ENCODE assay signal across 8 cellular contexts in the genomic region with DNA sequence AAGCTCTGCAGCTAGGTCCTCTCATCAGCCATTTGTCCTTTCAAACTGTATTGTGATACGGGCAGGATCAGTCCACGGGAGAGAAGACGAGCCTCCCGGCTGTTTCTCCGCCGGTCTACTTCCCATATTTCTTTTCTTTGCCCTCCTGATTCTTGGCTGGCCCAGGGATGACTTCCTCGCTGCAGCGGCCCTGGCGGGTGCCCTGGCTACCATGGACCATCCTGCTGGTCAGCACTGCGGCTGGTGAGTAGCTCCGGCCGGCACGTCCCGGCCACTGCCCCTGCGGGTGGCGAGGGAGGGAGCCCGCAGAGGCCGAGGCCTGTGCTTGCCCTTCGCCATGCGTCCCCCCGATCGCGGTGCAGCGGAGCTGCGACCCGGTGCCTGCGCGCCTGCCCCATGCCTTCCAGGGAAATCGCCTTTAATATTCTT. TPM values are rescaled to one million over a fixed set of nuclear protein-coding genes. Genes with fewer than 3 reads are reported as not detected.
DNase-seq lines count a peak whose midpoint lies in the region; ATAC-seq, FAIRE-seq and TF ChIP-seq lines count a peak whose summit lies in the region.

No MANE protein-coding gene starts in this region.

- BruUV-seq in mammary epithelial cell (replicated peaks; lab: Mats Ljungman, UMichigan) = no TSS peak

- dilution Hi-C loops in mammary epithelial cell (cut with HindIII; ENCODE audit: low sequenced_read_pairs) (no loop called here), keratinocyte (cut with MboI; ENCODE audit: extremely low pct_ligation_motif_present, low sequenced_read_pairs) (no loop called here)

- H3K79me2 ChIP-seq in mammary epithelial cell (ENCODE audit: insufficient read depth, low read length) = peaks cover 78% of the 10 kb centered on the region
- H3K79me2 ChIP-seq in keratinocyte (ENCODE audit: control insufficient read depth, insufficient read depth, low read length) = peaks cover 60% of the 10 kb centered on the region

- H3K27ac ChIP-seq in mammary epithelial cell (ENCODE audit: insufficient read depth, low read depth, low read length) (peak overlapping the region; percentile 86), keratinocyte (ENCODE audit: control insufficient read depth, insufficient read depth, low read length) (peak overlapping the region; percentile 96), small intestine (ENCODE audit: low read depth in 1 of 2, low read length in 1 of 2) (peak overlapping the region; percentile 92 to 99)

- H3K4me3 ChIP-seq in mammary epithelial cell (replicated peaks in 1 of 3; ENCODE audit: insufficient read depth in 1 of 3, low read depth in 2 of 3, low read length in 3 of 3) = peak overlapping the region; percentile 89 to 97 (median 92)
- H3K4me3 ChIP-seq in keratinocyte (ENCODE audit: control insufficient read depth in 2 of 3, extremely low read depth in 1 of 3, insufficient read depth in 2 of 3, low read depth in 1 of 3, low read length in 3 of 3) = peak overlapping the region; percentile 96 to 99 (median 98)
- peak overlapping the region; percentile 79 to 91 for H3K4me3 ChIP-seq in small intestine (ENCODE audit: low read depth in 1 of 2, low read length in 2 of 2)

- in situ Hi-C loops in mammary epithelial cell (cut with MboI; ENCODE audit: low sequenced_read_pairs in 2 of 2) = no loop called here

- WGBS in mammary epithelial cell (ENCODE audit: low coverage, missing lambda C conversion rate) = 4% methylated on average over 9 of the region's 29 CpGs
- WGBS in small intestine, 3 donors = 0 to 2% (median 1%) methylated on average over 29 of the region's 29 CpGs

- FAIRE-seq in keratinocyte (lab: Jason Lieb, UNC) (no peak), small intestine (lab: Jason Lieb, UNC) (no peak)

- peak overlapping the region; percentile 82 for H3K4me2 ChIP-seq in mammary epithelial cell (ENCODE audit: insufficient read depth, low read depth, low read length)
- peak overlapping the region; percentile 77 for H3K4me2 ChIP-seq in keratinocyte (ENCODE audit: control insufficient read depth, extremely low read depth, insufficient read depth, low read depth, low read length)

- ATAC-seq in Right ventricle myocardium inferior (peak; percentile 26), HG02884 (IDR thresholded peaks at IDR 0.05; ENCODE audit: unreplicated experiment) (no peak)

- TF ChIP-seq CTCF in mammary epithelial cell (conservative IDR thresholded peaks at IDR 0.05 in 1 of 2, IDR thresholded peaks at IDR 0.05 in 1 of 2; ENCODE audit: extremely low read depth in 1 of 2, insufficient read depth in 1 of 2, low read depth in 1 of 2, low read length in 2 of 2) (no peak), keratinocyte (optimal IDR thresholded peaks at IDR 0.05 in 1 of 3, IDR thresholded peaks at IDR 0.05 in 1 of 3, conservative IDR thresholded peaks at IDR 0.05 in 1 of 3; ENCODE audit: extremely low read depth in 1 of 3, insufficient read depth in 2 of 3, low read length in 3 of 3) (no peak)

- CTCF ChIA-PET in mammary epithelial cell (lab: Charles Lee; ENCODE audit: low non-redundant PET) = no interaction called here

- H2AFZ ChIP-seq in mammary epithelial cell (ENCODE audit: low read depth, low read length) (peak overlapping the region; percentile 88), keratinocyte (ENCODE audit: control insufficient read depth, low read length) (peak overlapping the region; percentile 56)

- intact Hi-C loops in Right ventricle myocardium inferior (cut with DNase I) = loop anchor here (5.0 kb wide), 4 partner anchors 60 to 165 kb away; no protein-coding TSS in a partner anchor
- intact Hi-C loops in cardiac septum (cut with DNase I) = loop anchor here (5.0 to 10.0 kb wide), 5 partner anchors 50 to 535 kb away; a partner anchor contains a TSS
- intact Hi-C loops in mammary epithelial cell (cut with micrococcal nuclease) = loop anchor here (5.0 kb wide), 5 partner anchors 60 to 195 kb away; no protein-coding TSS in a partner anchor

- H4K20me1 ChIP-seq in mammary epithelial cell (ENCODE audit: insufficient read depth, low read length) (no peaks in the 10 kb centered on the region), keratinocyte (ENCODE audit: control insufficient read depth, extremely low read depth, insufficient read depth, low read length) (no peaks in the 10 kb centered on the region)

- H3K36me3 ChIP-seq in mammary epithelial cell (ENCODE audit: insufficient read depth, low read length) (no peaks in the 10 kb centered on the region), keratinocyte (ENCODE audit: control insufficient read depth in 2 of 2, extremely low read depth in 1 of 2, insufficient read depth in 2 of 2, low read length in 2 of 2) (no peaks in the 10 kb centered on the region), small intestine (ENCODE audit: control insufficient read depth in 2 of 2, insufficient read depth in 2 of 2, low read length in 2 of 2) (no peaks in the 10 kb centered on the region)

- H3K27me3 ChIP-seq in mammary epithelial cell (ENCODE audit: insufficient read depth, low read length) (no peaks in the 10 kb centered on the region), keratinocyte (ENCODE audit: control insufficient read depth, extremely low read depth, insufficient read depth, low read length) (no peaks in the 10 kb centered on the region), small intestine (ENCODE audit: control insufficient read depth in 2 of 2, insufficient read depth in 2 of 2, low read length in 2 of 2) (no peaks in the 10 kb centered on the region)

- H3K9me3 ChIP-seq in mammary epithelial cell (replicated peaks; ENCODE audit: insufficient read depth, low read length) (no peaks in the 10 kb centered on the region), keratinocyte (ENCODE audit: control insufficient read depth, low read depth, low read length) (no peaks in the 10 kb centered on the region), small intestine (ENCODE audit: control insufficient read depth, low read depth) (no peaks in the 10 kb centered on the region)

- no peaks in the 10 kb centered on the region for H3K9me1 ChIP-seq in keratinocyte (ENCODE audit: control insufficient read depth, extremely low read depth, insufficient read depth, low read length)

- peak overlapping the region; percentile 93 for H3K9ac ChIP-seq in mammary epithelial cell (ENCODE audit: insufficient read depth, low read length)
- H3K9ac ChIP-seq in keratinocyte (ENCODE audit: control insufficient read depth, extremely low read depth, insufficient read depth, low read length) = peak overlapping the region; percentile 95

- peaks cover 15% of the 10 kb centered on the region for H3K4me1 ChIP-seq in mammary epithelial cell (ENCODE audit: insufficient read depth, low read length)
- peaks cover 14% of the 10 kb centered on the region for H3K4me1 ChIP-seq in keratinocyte (ENCODE audit: control insufficient read depth, extremely low read depth, insufficient read depth, low read length)
- peaks cover 2% of the 10 kb centered on the region in 2 donors for H3K4me1 ChIP-seq in small intestine (ENCODE audit: control insufficient read depth in 2 of 2, insufficient read depth in 1 of 2, low read depth in 1 of 2, low read length in 1 of 2)

- DNase-seq in Right ventricle myocardium inferior (ENCODE audit: missing footprints) (peak; percentile 82), cardiac septum (ENCODE audit: low spot score) (no peak), RPMI7951 (ENCODE audit: low read depth) (peak; percentile 53), mammary epithelial cell (peak; percentile 28), keratinocyte (ENCODE audit: low read depth, low spot score) (no peak), small intestine (peak; percentile 40), AG08395 (ENCODE audit: low spot score) (no peak)

RNA-seq across cellular contexts. Expression of a gene that starts 1.2 kb away (rescaled TPM):
- 45.3 TPM for total RNA-seq in Right ventricle myocardium inferior
- 83.6 TPM for total RNA-seq in cardiac septum
- 28.7 and 32.4 TPM in 2 replicates for total RNA-seq in RPMI7951 (2014; rRNA removed; shearing (Covaris generic))
- total RNA-seq in mammary epithelial cell = 10 to 100 TPM; 46.5 to 56.0 TPM
- polyA plus RNA-seq in mammary epithelial cell = 26.1 TPM
- 113 TPM for polyA minus RNA-seq in mammary epithelial cell
- 28.2 to 37.9 TPM (median 31.9 TPM) in 3 replicates for polyA plus RNA-seq in keratinocyte
- polyA plus RNA-seq in keratinocyte (2011; ENCODE audit: low read depth) = 20.7 TPM
- 14.0 and 29.3 TPM in 2 replicates for polyA plus RNA-seq in keratinocyte (2011; cell fraction: cytosol; rRNA removed)
- 47.6 and 57.1 TPM in 2 replicates for polyA plus RNA-seq in keratinocyte (2011; cell fraction: nucleus; rRNA removed)
- polyA plus RNA-seq in keratinocyte (2012; ENCODE audit: low replicate concordance) = 13.3 and 22.6 TPM in 2 replicates
- 55.2 to 131 TPM (median 84.5 TPM) in 3 replicates for polyA minus RNA-seq in keratinocyte
- 40.7 TPM for polyA minus RNA-seq in keratinocyte (2011; cell fraction: cytosol; rRNA and poly(A)+ RNA removed)
- 95.0 and 216 TPM in 2 replicates for polyA minus RNA-seq in keratinocyte (2011; cell fraction: nucleus; rRNA and poly(A)+ RNA removed)
- 10 to 100 TPM in 1 of 3 donors, 1 to 10 TPM in 2; 2.2 to 10.5 (median 2.5) TPM for polyA plus RNA-seq in small intestine

Comparison
In these comparisons a context has a peak if more than half of its experiments do, and no peak if none do; other contexts are left out.
1. DNase-seq: peak in Right ventricle myocardium inferior (single experiment), RPMI7951 (single experiment), mammary epithelial cell (single experiment) and small intestine (single experiment); none in cardiac septum (single experiment), keratinocyte (single experiment) and AG08395 (single experiment).
2. Peak in every context shown above with its lines, with median percentiles within 50 percentile points of each other: H3K27ac ChIP-seq and H3K4me3 ChIP-seq.